Comparison of ENCODE assay signal across 27 cellular contexts in genomic region chr21:41182547-41182946, GRCh38.
"Had no signal": no experiment of that assay in that cellular context is flagged by ENCODE, and none has a peak within 500 bp of the region (broad histone marks: within the 10 kb centered on the region; RNA-seq: fewer than 3 reads in every experiment).

No MANE protein-coding gene starts in this region.

- DNase-seq: stimulated activated CD4-positive, alpha-beta T cell treated with anti-CD3 and anti-CD28 coated beads, Interleukin-2, amount 100 ng/mL, for 48 hours; stimulated activated CD4-positive, alpha-beta T cell treated with anti-CD3 and anti-CD28 coated beads, Interleukin-4, amount 100 ng/mL, for 1 hour; stimulated activated CD4-positive, alpha-beta T cell treated with anti-CD3 and anti-CD28 coated beads, Interleukin-4, amount 100 ng/mL, for 24 hours; stimulated activated CD4-positive, alpha-beta T cell treated with anti-CD3 and anti-CD28 coated beads, Interleukin-4, amount 100 ng/mL, for 4 hours; stimulated activated CD8-positive, alpha-beta memory T cell treated with anti-CD3 and anti-CD28 coated beads, Interleukin-4, amount 100 ng/mL, for 48 hours; stimulated activated naive B cell treated with anti-CD40 and anti-IgM and Interleukin-4, amounts not matched to agents 10 μg/mL and 1 μg/mL and 100 μg/mL, for 72 hours; stimulated activated naive CD4-positive, alpha-beta T cell; stimulated activated naive CD4-positive, alpha-beta T cell treated with Interleukin-2 at 50 U/mL for 16 hours; stimulated activated naive CD8-positive, alpha-beta T cell treated with anti-CD3 and anti-CD28 coated beads, Interleukin-15, amount 100 ng/mL, for 72 hours; stimulated activated naive CD8-positive, alpha-beta T cell treated with anti-CD3 and anti-CD28 coated beads, Interleukin-15, Interleukin-2, amounts not matched to agents 100 U/mL and 50 U/mL, for 24 hours; stomach; substantia nigra; testis; thyroid gland; tibial artery; transverse colon; trophoblast cell; upper lobe of left lung; upper lobe of right lung; uterus had no signal

- H3K9me3 Mint-ChIP-seq: stimulated activated memory B cell treated with anti-CD40 and anti-IgM and Interleukin-4, amounts not matched to agents 10 μg/mL and 1 μg/mL and 100 μg/mL, for 72 hours; stimulated activated naive B cell treated with anti-CD40 and anti-IgM and Interleukin-4, amounts not matched to agents 10 μg/mL and 1 μg/mL and 100 μg/mL, for 72 hours; stimulated activated naive CD8-positive, alpha-beta T cell treated with anti-CD3 and anti-CD28 coated beads, Interleukin-15, amount 100 ng/mL, for 72 hours; stimulated activated naive CD8-positive, alpha-beta T cell treated with anti-CD3 and anti-CD28 coated beads, Interleukin-15, Interleukin-2, amounts not matched to agents 100 ng/mL and 50 ng/mL, for 24 hours had no signal

- H3K36me3 Mint-ChIP-seq: stimulated activated effector memory CD8-positive, alpha-beta T cell treated with anti-CD3 and anti-CD28 coated beads, Interleukin-12 subunit alpha, Interleukin-12 subunit beta, amount 100 ng/mL, for 72 hours; stimulated activated memory B cell treated with anti-CD40 and anti-IgM and Interleukin-4, amounts not matched to agents 10 μg/mL and 1 μg/mL and 100 μg/mL, for 72 hours had no signal

- H3K4me1 ChIP-seq: testis, upper lobe of right lung, uterus had no signal

- H3K27me3 Mint-ChIP-seq: stimulated activated memory B cell treated with anti-CD40 and anti-IgM and Interleukin-4, amounts not matched to agents 10 μg/mL and 1 μg/mL and 100 μg/mL, for 72 hours had no signal

- H3K4me1 Mint-ChIP-seq: stimulated activated naive CD8-positive, alpha-beta T cell treated with anti-CD3 and anti-CD28 coated beads, Interleukin-15, amount 100 ng/mL, for 72 hours had no signal

- ATAC-seq: stimulated activated effector memory CD8-positive, alpha-beta T cell treated with anti-CD3 and anti-CD28 coated beads, Interleukin-12 subunit alpha, Interleukin-12 subunit beta, amount 100 ng/mL, for 72 hours; stimulated activated memory B cell treated with anti-CD40 and anti-IgM and Interleukin-4, amounts not matched to agents 10 μg/mL and 1 μg/mL and 100 μg/mL, for 72 hours; stimulated activated naive B cell treated with anti-CD40 and anti-IgM and Interleukin-4, amounts not matched to agents 10 μg/mL and 1 μg/mL and 100 μg/mL, for 72 hours; stimulated activated naive CD8-positive, alpha-beta T cell treated with anti-CD3 and anti-CD28 coated beads, Interleukin-15, amount 100 ng/mL, for 72 hours; stimulated activated naive CD8-positive, alpha-beta T cell treated with anti-CD3 and anti-CD28 coated beads, Interleukin-15, Interleukin-2, amounts not matched to agents 100 U/mL and 50 U/mL, for 24 hours; upper lobe of right lung had no signal

- H3K4me3 Mint-ChIP-seq: stimulated activated effector memory CD8-positive, alpha-beta T cell treated with anti-CD3 and anti-CD28 coated beads, Interleukin-12 subunit alpha, Interleukin-12 subunit beta, amount 100 ng/mL, for 72 hours; stimulated activated memory B cell treated with anti-CD40 and anti-IgM and Interleukin-4, amounts not matched to agents 10 μg/mL and 1 μg/mL and 100 μg/mL, for 72 hours; stimulated activated naive B cell treated with anti-CD40 and anti-IgM and Interleukin-4, amounts not matched to agents 10 μg/mL and 1 μg/mL and 100 μg/mL, for 72 hours; stimulated activated naive CD8-positive, alpha-beta T cell treated with anti-CD3 and anti-CD28 coated beads, Interleukin-15, amount 100 ng/mL, for 72 hours; stimulated activated naive CD8-positive, alpha-beta T cell treated with anti-CD3 and anti-CD28 coated beads, Interleukin-15, Interleukin-2, amounts not matched to agents 100 ng/mL and 50 ng/mL, for 24 hours had no signal

- H3K27ac ChIP-seq: stomach, suprapubic skin, testis, thoracic aorta, thyroid gland, tibial artery, tibial nerve, transverse colon, upper lobe of left lung, upper lobe of right lung, uterus, vagina had no signal

- H3K36me3 ChIP-seq: suprapubic skin, thoracic aorta, thyroid gland, tibial artery, tibial nerve, transverse colon, upper lobe of left lung, upper lobe of right lung, uterus, vagina had no signal

- H3K9me3 ChIP-seq: stomach, suprapubic skin, testis, thoracic aorta, thyroid gland, tibial artery, tibial nerve, transverse colon, upper lobe of left lung, upper lobe of right lung, uterus, vagina had no signal

- H3K27ac Mint-ChIP-seq: stimulated activated effector memory CD8-positive, alpha-beta T cell treated with anti-CD3 and anti-CD28 coated beads, Interleukin-12 subunit alpha, Interleukin-12 subunit beta, amount 100 ng/mL, for 72 hours; stimulated activated memory B cell treated with anti-CD40 and anti-IgM and Interleukin-4, amounts not matched to agents 10 μg/mL and 1 μg/mL and 100 μg/mL, for 72 hours; stimulated activated naive B cell treated with anti-CD40 and anti-IgM and Interleukin-4, amounts not matched to agents 10 μg/mL and 1 μg/mL and 100 μg/mL, for 72 hours; stimulated activated naive CD8-positive, alpha-beta T cell treated with anti-CD3 and anti-CD28 coated beads, Interleukin-15, amount 100 ng/mL, for 72 hours; stimulated activated naive CD8-positive, alpha-beta T cell treated with anti-CD3 and anti-CD28 coated beads, Interleukin-15, Interleukin-2, amounts not matched to agents 100 ng/mL and 50 ng/mL, for 24 hours had no signal

- H3K4me3 ChIP-seq: stomach, suprapubic skin, testis, thoracic aorta, thyroid gland, tibial artery, tibial nerve, transverse colon, upper lobe of left lung, upper lobe of right lung, uterus, vagina had no signal
